In genomic region chr14:101620039-101620788, GRCh38 we compare ENCODE assay signal across 22 cellular contexts. TPM values are rescaled to one million over a fixed set of nuclear protein-coding genes. Genes with fewer than 3 reads are reported as not detected.
"Had no signal": no experiment of that assay in that cellular context is flagged by ENCODE, and none has a peak within 500 bp of the region (broad histone marks: within the 10 kb centered on the region; RNA-seq: fewer than 3 reads in every experiment).

No MANE protein-coding gene starts in this region.

- H3K36me3 Mint-ChIP-seq: naive thymus-derived CD8-positive, alpha-beta T cell; type B pancreatic cell had no signal

- H3K9me3 ChIP-seq: gastrocnemius medialis, ovary, thyroid gland had no signal

- H3K27ac Mint-ChIP-seq: progenitor cell of endocrine pancreas, type B pancreatic cell had no signal

- H3K27ac ChIP-seq: dorsolateral prefrontal cortex, gastrocnemius medialis, left ventricle myocardium inferior, ovary, thyroid gland had no signal

- ATAC-seq: gastrocnemius medialis; naive thymus-derived CD8-positive, alpha-beta T cell; sciatic nerve had no signal

- H3K4me3 ChIP-seq: dorsolateral prefrontal cortex, gastrocnemius medialis, left ventricle myocardium inferior, ovary, thyroid gland had no signal

- H3K4me1 ChIP-seq: gastrocnemius medialis, left ventricle myocardium inferior, thyroid gland had no signal

- H3K36me3 ChIP-seq: gastrocnemius medialis, left ventricle myocardium inferior, ovary, thyroid gland had no signal

- H3K4me3 Mint-ChIP-seq: naive thymus-derived CD8-positive, alpha-beta T cell; type B pancreatic cell had no signal

- DNase-seq: caudate nucleus; cortex of kidney; effector CD8-positive, alpha-beta T cell; gastrocnemius medialis; glutamatergic neuron; islet precursor cell; left ventricle myocardium inferior; mesendoderm; naive thymus-derived CD8-positive, alpha-beta T cell; stimulated activated CD4-positive, alpha-beta T cell treated with anti-CD3 and anti-CD28 coated beads, Interleukin-2, amount 100 ng/mL, for 24 hours; stimulated activated CD4-positive, alpha-beta T cell treated with anti-CD3 and anti-CD28 coated beads, Interleukin-4, amount 100 ng/mL, for 4 hours; stimulated activated naive CD4-positive, alpha-beta T cell; thyroid gland had no signal

- H3K9me3 Mint-ChIP-seq: type B pancreatic cell had no signal

- H3K27me3 ChIP-seq: dorsolateral prefrontal cortex, gastrocnemius medialis, ovary, thyroid gland had no signal

RNA-seq across cellular contexts. Expression of gene DIO3, which starts 58.9 kb away (rescaled TPM):
- total RNA-seq: chondrocyte; left ventricle myocardium inferior; lung microvascular endothelial cell; mononuclear cell; naive thymus-derived CD8-positive, alpha-beta T cell had no signal
- polyA plus RNA-seq: fibroblast of lung; naive thymus-derived CD8-positive, alpha-beta T cell had no signal
